Comparison of ENCODE assay signal across 1 cellular context in genomic region chr1:18583326-18583941, GRCh38.
TF ChIP-seq lines count a peak whose summit lies in the region.

No MANE protein-coding gene starts in this region.

TF ChIP-seq in WTC11, 78 proteins besides CTCF, POLR2A, EP300 and RAD21 (continued from another document):
- TF ChIP-seq ERG (CRISPR knock-in tag; IDR thresholded peaks at IDR 0.05) (no peak), CREM (CRISPR knock-in tag; IDR thresholded peaks at IDR 0.05) (no peak), PRRX2 (CRISPR knock-in tag; IDR thresholded peaks at IDR 0.05) (no peak), E2F5 (CRISPR knock-in tag; IDR thresholded peaks at IDR 0.05) (no peak)
